Comparison of ENCODE assay signal across 21 cellular contexts in the genomic region with DNA sequence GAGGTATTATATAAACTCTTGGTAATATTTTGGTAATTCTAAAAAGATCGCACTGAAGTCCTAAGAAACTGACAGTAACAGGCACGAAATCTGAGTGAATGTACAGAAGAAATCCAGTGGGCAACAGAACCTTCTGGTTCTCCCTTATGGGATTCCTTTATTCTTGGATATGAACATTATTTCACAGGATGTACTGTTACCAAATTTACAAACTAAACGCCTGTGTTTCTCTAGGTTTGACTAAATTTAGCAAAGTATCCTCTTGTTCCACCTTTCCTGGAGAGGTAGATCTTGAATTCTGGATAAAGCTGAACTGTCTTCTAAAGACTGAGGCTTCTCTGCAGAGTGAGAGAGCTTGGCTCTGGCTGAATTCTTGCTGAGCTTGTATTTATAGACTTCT.
"Had no signal": no experiment of that assay in that cellular context is flagged by ENCODE, and none has a peak within 500 bp of the region (broad histone marks: within the 10 kb centered on the region; RNA-seq: fewer than 3 reads in every experiment).

No MANE protein-coding gene starts in this region.

- H3K27me3 Mint-ChIP-seq: naive thymus-derived CD8-positive, alpha-beta T cell had no signal

- H3K4me1 ChIP-seq: colonic mucosa, foreskin keratinocyte, psoas muscle, stomach had no signal

- DNase-seq: cerebellar nuclear complex; colonic mucosa; dermis blood vessel endothelial cell; effector CD4-positive, alpha-beta T cell; endodermal cell; erythroblast; foreskin keratinocyte; head of caudate nucleus; kidney glomerular epithelial cell; mammary epithelial cell; mucosa of descending colon; naive thymus-derived CD8-positive, alpha-beta T cell; occipital lobe; psoas muscle; retina; stimulated activated CD4-positive, alpha-beta T cell treated with anti-CD3 and anti-CD28 coated beads, Interleukin-2, amount 100 ng/mL, for 24 hours; stimulated activated CD4-positive, alpha-beta T cell treated with anti-CD3 and anti-CD28 coated beads, Interleukin-4, amount 100 ng/mL, for 4 hours; stimulated activated naive CD4-positive, alpha-beta T cell; stomach; substantia nigra; trophoblast cell had no signal

- H3K4me3 Mint-ChIP-seq: endodermal cell; naive thymus-derived CD8-positive, alpha-beta T cell had no signal

- H3K27me3 ChIP-seq: colonic mucosa, foreskin keratinocyte, stomach had no signal

- H3K27ac Mint-ChIP-seq: endodermal cell; naive thymus-derived CD8-positive, alpha-beta T cell had no signal

- H3K36me3 Mint-ChIP-seq: naive thymus-derived CD8-positive, alpha-beta T cell had no signal

- H3K9me3 Mint-ChIP-seq: endodermal cell had no signal

- H3K27ac ChIP-seq: colonic mucosa, foreskin keratinocyte, psoas muscle, stomach had no signal

- H3K4me1 Mint-ChIP-seq: naive thymus-derived CD8-positive, alpha-beta T cell had no signal

- H3K4me3 ChIP-seq: colonic mucosa, mucosa of descending colon, psoas muscle, stomach had no signal

- H3K36me3 ChIP-seq: colonic mucosa, stomach had no signal

- H3K9me3 ChIP-seq: colonic mucosa, mucosa of descending colon, psoas muscle, stomach had no signal
